1 cellular context compared by ENCODE assay signal in genomic region chr7:93926800-93927199, GRCh38.
TF ChIP-seq lines count a peak whose summit lies in the region.

No MANE protein-coding gene starts in this region.

TF ChIP-seq in H1, 55 proteins besides CTCF, POLR2A, EP300 and RAD21:
- TF ChIP-seq, protein P1, sequence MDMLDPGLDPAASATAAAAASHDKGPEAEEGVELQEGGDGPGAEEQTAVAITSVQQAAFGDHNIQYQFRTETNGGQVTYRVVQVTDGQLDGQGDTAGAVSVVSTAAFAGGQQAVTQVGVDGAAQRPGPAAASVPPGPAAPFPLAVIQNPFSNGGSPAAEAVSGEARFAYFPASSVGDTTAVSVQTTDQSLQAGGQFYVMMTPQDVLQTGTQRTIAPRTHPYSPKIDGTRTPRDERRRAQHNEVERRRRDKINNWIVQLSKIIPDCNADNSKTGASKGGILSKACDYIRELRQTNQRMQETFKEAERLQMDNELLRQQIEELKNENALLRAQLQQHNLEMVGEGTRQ (IDR thresholded peaks at IDR 0.05; ENCODE audit: low read length): no peak
- TF ChIP-seq TAF7 (optimal IDR thresholded peaks at IDR 0.05; ENCODE audit: borderline replicate concordance, low read depth, low read length) (no peak), YY1 (IDR thresholded peaks at IDR 0.05; ENCODE audit: low read depth, low read length) (no peak), POLR2AphosphoS5 (IDR thresholded peaks at IDR 0.05; ENCODE audit: low read depth, low read length) (no peak), ATF2 (IDR thresholded peaks at IDR 0.05; ENCODE audit: low read length) (no peak), EZH2 (IDR thresholded peaks at IDR 0.05; ENCODE audit: low read depth, low read length, severe bottlenecking) (no peak), GABPA (IDR thresholded peaks at IDR 0.05; ENCODE audit: borderline replicate concordance, insufficient read depth, low read length) (no peak), JUN (IDR thresholded peaks at IDR 0.05; ENCODE audit: low read depth, low read length) (no peak), BCL11A (IDR thresholded peaks at IDR 0.05; ENCODE audit: low read depth in 2 of 2, low read length in 2 of 2) (no peak), GTF2F1 (IDR thresholded peaks at IDR 0.05; ENCODE audit: borderline replicate concordance, low read depth, low read length) (no peak), BRCA1 (IDR thresholded peaks at IDR 0.05; ENCODE audit: low read depth, low read length) (no peak), KDM5A (IDR thresholded peaks at IDR 0.05; ENCODE audit: low read length) (no peak), HDAC2 (IDR thresholded peaks at IDR 0.05; ENCODE audit: borderline replicate concordance in 1 of 2, low read depth in 2 of 2, low read length in 2 of 2) (no peak), JUND (IDR thresholded peaks at IDR 0.05; ENCODE audit: low read length) (no peak), SP2 (IDR thresholded peaks at IDR 0.05; ENCODE audit: low read length) (no peak), CEBPB (IDR thresholded peaks at IDR 0.05; ENCODE audit: low read depth, low read length) (no peak), RNF2 (IDR thresholded peaks at IDR 0.05; ENCODE audit: borderline replicate concordance, low read depth, low read length, missing control alignments, poor library complexity, severe bottlenecking) (no peak)
